Comparison of ENCODE assay signal across 11 cellular contexts in genomic region chr12:79911889-79912656, GRCh38. TPM values are rescaled to one million over a fixed set of nuclear protein-coding genes. Genes with fewer than 3 reads are reported as not detected.
DNase-seq lines count a peak whose midpoint lies in the region; ATAC-seq, FAIRE-seq and TF ChIP-seq lines count a peak whose summit lies in the region.
"Had no signal": no experiment of that assay in that cellular context is flagged by ENCODE, and none has a peak within 500 bp of the region (broad histone marks: within the 10 kb centered on the region; RNA-seq: fewer than 3 reads in every experiment).

No MANE protein-coding gene starts in this region.

- no peaks in the 10 kb centered on the region for H3K27me3 Mint-ChIP-seq in activated B cell treated with CpG ODN at 0.5 μM for 24 hours

- POLR2A ChIA-PET in A673 (lab: Charles Lee; ENCODE audit: low non-redundant PET), result no interaction called here
- POLR2A ChIA-PET in activated B cell treated with CpG ODN at 0.5 μM for 24 hours (lab: Charles Lee), result no interaction called here
- POLR2A ChIA-PET in OCI-LY7 (lab: Charles Lee), result interaction anchor here (0.7 to 2.7 kb wide), 5 partner anchors 9 to 17 kb away, joined by 3 to 13 read pairs (median 3); no protein-coding TSS in a partner anchor

- H3K9me2 ChIP-seq in OCI-LY7 (ENCODE audit: insufficient read depth, low read length), result no peaks in the 10 kb centered on the region

- H3K27ac ChIP-seq in A673 (ENCODE audit: low read depth, low read length, poor library complexity, severe bottlenecking), result no peak overlapping the region
- peak overlapping the region; percentile 14 to 62 (median 52) for H3K27ac ChIP-seq in gastroesophageal sphincter
- H3K27ac ChIP-seq in OCI-LY7 (ENCODE audit: low read depth, low read length, poor library complexity, severe bottlenecking), result no peak overlapping the region
- H3K27ac ChIP-seq: BLaER1 had no signal

- H3K27me3 ChIP-seq in A673 (replicated peaks; ENCODE audit: insufficient read depth, low read depth, low read length, poor library complexity) (no peaks in the 10 kb centered on the region), gastroesophageal sphincter (no peaks in the 10 kb centered on the region)
- H3K27me3 ChIP-seq: BLaER1 had no signal

- H4K20me1 ChIP-seq in OCI-LY7 (ENCODE audit: insufficient read depth, low read length), result peaks cover 35% of the 10 kb centered on the region

- BruUV-seq in A673 (replicated peaks; lab: Mats Ljungman, UMichigan), result no TSS peak
- BruUV-seq in OCI-LY7 (replicated peaks; lab: Mats Ljungman, UMichigan), result no TSS peak

- no peak overlapping the region for H3K4me2 ChIP-seq in OCI-LY7 (ENCODE audit: low read length)
- H3K4me2 ChIP-seq: BLaER1 had no signal

- no peaks in the 10 kb centered on the region for H3K9me3 ChIP-seq in A673 (ENCODE audit: low read depth, low read length, poor library complexity, severe bottlenecking)
- H3K9me3 ChIP-seq in gastroesophageal sphincter, result no peaks in the 10 kb centered on the region
- no peaks in the 10 kb centered on the region for H3K9me3 ChIP-seq in OCI-LY7 (ENCODE audit: low read length)
- H3K9me3 ChIP-seq: BLaER1 had no signal

- H3K4me1 Mint-ChIP-seq in activated B cell treated with CpG ODN at 0.5 μM for 24 hours, result peaks cover 65% of the 10 kb centered on the region

- H3K4me1 ChIP-seq in A673 (ENCODE audit: insufficient read depth, low read length, poor library complexity, severe bottlenecking) (peaks cover 3% of the 10 kb centered on the region), gastroesophageal sphincter (peaks cover 3 to 98% (median 17%) of the 10 kb centered on the region in 3 donors), OCI-LY7 (ENCODE audit: insufficient read depth, low read length, poor library complexity, severe bottlenecking) (no peaks in the 10 kb centered on the region)
- H3K4me1 ChIP-seq: BLaER1 had no signal

- peaks cover 100% of the 10 kb centered on the region for H3K79me2 ChIP-seq in OCI-LY7 (ENCODE audit: insufficient read depth, low read depth, low read length)

- peaks cover 4% of the 10 kb centered on the region for H3K36me3 Mint-ChIP-seq in activated B cell treated with CpG ODN at 0.5 μM for 24 hours (ENCODE audit: low read depth)

- H3K27ac Mint-ChIP-seq in activated B cell treated with CpG ODN at 0.5 μM for 24 hours, result peak overlapping the region; percentile 2

- WGBS in gastroesophageal sphincter (ENCODE audit: low coverage in 1 of 2), 2 donors, result 36 to 62% methylated on average over 5 to 6 of the region's 6 CpGs

- no peak for TF ChIP-seq EP300 in gastroesophageal sphincter (IDR thresholded peaks at IDR 0.05)

- peak; percentile 23 for FAIRE-seq in GM19239 (lab: Jason Lieb, UNC)

- no peak overlapping the region for H3K4me3 ChIP-seq in A673 (ENCODE audit: low read depth, low read length, poor library complexity, severe bottlenecking)
- peak overlapping the region in 1 of 2 donors; percentile 0 for H3K4me3 ChIP-seq in gastroesophageal sphincter
- H3K4me3 ChIP-seq in OCI-LY7 (ENCODE audit: low read depth, low read length, poor library complexity, severe bottlenecking), result no peak overlapping the region
- H3K4me3 ChIP-seq: BLaER1 had no signal

- H2AFZ ChIP-seq in OCI-LY7 (ENCODE audit: low read length), result no peak overlapping the region

- H3K36me3 ChIP-seq in A673 (ENCODE audit: insufficient read depth, low read length, poor library complexity, severe bottlenecking), result no peaks in the 10 kb centered on the region
- no peaks in the 10 kb centered on the region for H3K36me3 ChIP-seq in gastroesophageal sphincter
- peaks cover 3% of the 10 kb centered on the region; the same call in 1 of the 2 replicates for H3K36me3 ChIP-seq in OCI-LY7 (ENCODE audit: insufficient read depth, low read length)

- no peaks in the 10 kb centered on the region for H3K9me3 Mint-ChIP-seq in activated B cell treated with CpG ODN at 0.5 μM for 24 hours

- CTCF ChIA-PET in A673 (lab: Charles Lee) (no interaction called here), activated B cell treated with CpG ODN at 0.5 μM for 24 hours (lab: Charles Lee) (no interaction called here), OCI-LY7 (lab: Charles Lee; ENCODE audit: unreplicated experiment) (no interaction called here)

- TF ChIP-seq CTCF in A673 (conservative IDR thresholded peaks at IDR 0.05; ENCODE audit: low read depth, low read length), result no peak
- TF ChIP-seq CTCF in activated B cell treated with CpG ODN at 0.5 μM for 24 hours (IDR thresholded peaks at IDR 0.05), result no peak
- TF ChIP-seq CTCF in gastroesophageal sphincter (IDR thresholded peaks at IDR 0.05), result no peak
- TF ChIP-seq CTCF in OCI-LY7 (conservative IDR thresholded peaks at IDR 0.05; ENCODE audit: low read length), result no peak

- DNase-seq in A673 (ENCODE audit: low spot score), result peak; percentile 24
- DNase-seq in GM19239 (ENCODE audit: insufficient read length, low spot score), result no peak
- DNase-seq in activated B cell treated with CpG ODN at 0.5 μM for 24 hours, result no peak
- no peak for DNase-seq in cortex of kidney (lab: John Stamatoyannopoulos, UW)
- no peak for DNase-seq in OCI-LY7 (ENCODE audit: low spot score)
- DNase-seq in NCI-H187 treated with DMSO at 0.1 percent for 48 hours (lab: John Stamatoyannopoulos, UW), result no peak
- no peak for DNase-seq in NCI-H146 (lab: John Stamatoyannopoulos, UW)
- DNase-seq: NCI-H1092 treated with DMSO at 0.1 percent for 48 hours, T-helper 9 cell had no signal

- intact Hi-C loops in A673 (cut with micrococcal nuclease; ENCODE audit: unreplicated experiment), result no loop called here
- intact Hi-C loops in activated B cell treated with CpG ODN at 0.5 μM for 24 hours (cut with micrococcal nuclease), result no loop called here
- intact Hi-C loops in OCI-LY7 (cut with micrococcal nuclease; ENCODE audit: unreplicated experiment), result no loop called here

- H3K4me3 Mint-ChIP-seq in activated B cell treated with CpG ODN at 0.5 μM for 24 hours, result no peak overlapping the region

- TF ChIP-seq POLR2A in gastroesophageal sphincter (IDR thresholded peaks at IDR 0.05), result no peak

- ATAC-seq in activated B cell treated with CpG ODN at 0.5 μM for 24 hours (ENCODE audit: low read depth) (no peak), gastroesophageal sphincter (no peak)

RNA-seq across cellular contexts. Expression of gene PPP1R12A, which starts 22.8 kb away (rescaled TPM):
- total RNA-seq in A673 (2021), result 80.8 and 81.2 TPM in 2 replicates
- 72.9 and 90.4 TPM in 2 replicates for total RNA-seq in activated B cell treated with CpG ODN at 0.5 μM for 24 hours
- 100 to 1,000 TPM; 387 to 683 (median 563) TPM for total RNA-seq in gastroesophageal sphincter
- total RNA-seq in OCI-LY7 (2014; rRNA removed; shearing (Covaris generic)), result 44.5 and 75.3 TPM in 2 replicates
- 65.1 and 75.2 TPM in 2 replicates for total RNA-seq in OCI-LY7 (2022)

Comparison
In these comparisons a context has a peak if more than half of its experiments do, and no peak if none do; other contexts are left out.
1. H3K27ac ChIP-seq: peak in gastroesophageal sphincter (4 of 4); none in A673 (single experiment) and OCI-LY7 (single experiment).